In genomic region chr13:28657784-28658538, GRCh38 we compare ENCODE assay signal across 8 cellular contexts. TPM values are rescaled to one million over a fixed set of nuclear protein-coding genes. Genes with fewer than 3 reads are reported as not detected.
DNase-seq lines count a peak whose midpoint lies in the region; ATAC-seq and TF ChIP-seq lines count a peak whose summit lies in the region.

No MANE protein-coding gene starts in this region.

- H3K27ac Mint-ChIP-seq in CD4-positive, CD25-positive, alpha-beta regulatory T cell: peak overlapping the region; percentile 97 to 99 (median 98)
- peak overlapping the region; percentile 99 for H3K27ac Mint-ChIP-seq in activated CD8-positive, alpha-beta T cell treated with anti-CD3 and anti-CD28 coated beads for 36 hours

- no peaks in the 10 kb centered on the region for H3K27me3 ChIP-seq in CD4-positive, CD25-positive, alpha-beta regulatory T cell (ENCODE audit: control insufficient read depth, insufficient read depth, low read length)
- H3K27me3 ChIP-seq in HUES64 (ENCODE audit: insufficient read depth, low read length): no peaks in the 10 kb centered on the region
- no peaks in the 10 kb centered on the region for H3K27me3 ChIP-seq in heart right ventricle

- POLR2A ChIA-PET in activated CD8-positive, alpha-beta T cell treated with anti-CD3 and anti-CD28 coated beads for 36 hours (lab: Charles Lee): interaction anchor here (0.6 to 1.9 kb wide), 10 partner anchors 8 to 519 kb away, joined by 3 to 7 read pairs (median 3); partner anchors contain the start of gene PAN3

- no peaks in the 10 kb centered on the region for H3K9me3 Mint-ChIP-seq in CD4-positive, CD25-positive, alpha-beta regulatory T cell
- no peaks in the 10 kb centered on the region for H3K9me3 Mint-ChIP-seq in activated CD8-positive, alpha-beta T cell treated with anti-CD3 and anti-CD28 coated beads for 36 hours

- peak overlapping the region; percentile 97 to 100 (median 99) for H3K4me3 Mint-ChIP-seq in CD4-positive, CD25-positive, alpha-beta regulatory T cell
- peak overlapping the region; percentile 98 for H3K4me3 Mint-ChIP-seq in activated CD8-positive, alpha-beta T cell treated with anti-CD3 and anti-CD28 coated beads for 36 hours

- H3K9ac ChIP-seq in HUES64 (ENCODE audit: low read depth, low read length): peak overlapping the region; percentile 95

- ATAC-seq in CD4-positive, CD25-positive, alpha-beta regulatory T cell (ENCODE audit: low read depth in 2 of 2): no peak
- ATAC-seq in activated CD8-positive, alpha-beta T cell treated with anti-CD3 and anti-CD28 coated beads for 36 hours: no peak
- ATAC-seq in heart right ventricle: peak in 4 of 8 donors; percentile 2 to 32 (median 20)
- ATAC-seq in sciatic nerve: peak; percentile 23
- ATAC-seq in GM19455 (IDR thresholded peaks at IDR 0.05; ENCODE audit: unreplicated experiment): no peak
- ATAC-seq in HG03469 (IDR thresholded peaks at IDR 0.05; ENCODE audit: unreplicated experiment): no peak

- no peak for TF ChIP-seq CTCF in activated CD8-positive, alpha-beta T cell treated with anti-CD3 and anti-CD28 coated beads for 36 hours (IDR thresholded peaks at IDR 0.05)
- TF ChIP-seq CTCF in heart right ventricle (IDR thresholded peaks at IDR 0.05): peak in 6 of 9 donors; percentile 12 to 50 (median 29)

- intact Hi-C loops in activated CD8-positive, alpha-beta T cell treated with anti-CD3 and anti-CD28 coated beads for 36 hours (cut with micrococcal nuclease): no loop called here
- intact Hi-C loops in heart right ventricle (cut with DNase I) (loop anchor here in 4 of 10 donors (2.0 to 5.0 kb wide), 7 partner anchors 17 to 519 kb away; partner anchors contain the start of genes SLC46A3 (in 2 of the 4), FLT1 (in 1 of the 4) and PAN3 (in 1 of the 4)), sciatic nerve (cut with DNase I) (no loop called here)

- WGBS in HUES64: 48% methylated on average over 11 of the region's 12 CpGs
- 20 to 24% methylated on average over 12 of the region's 12 CpGs for WGBS in heart right ventricle, 2 donors

- H3K36me3 ChIP-seq in CD4-positive, CD25-positive, alpha-beta regulatory T cell (ENCODE audit: control insufficient read depth, insufficient read depth, low read length): peaks cover 13% of the 10 kb centered on the region
- H3K36me3 ChIP-seq in HUES64 (ENCODE audit: insufficient read depth, low read length): peaks cover 32% of the 10 kb centered on the region
- H3K36me3 ChIP-seq in heart right ventricle: peaks cover 0 to 28% (median 9%) of the 10 kb centered on the region in 9 donors

- H3K4me1 Mint-ChIP-seq in CD4-positive, CD25-positive, alpha-beta regulatory T cell: peaks cover 43 to 65% (median 57%) of the 10 kb centered on the region in 4 donors
- peaks cover 58% of the 10 kb centered on the region for H3K4me1 Mint-ChIP-seq in activated CD8-positive, alpha-beta T cell treated with anti-CD3 and anti-CD28 coated beads for 36 hours (ENCODE audit: low read depth)

- CTCF ChIA-PET in activated CD8-positive, alpha-beta T cell treated with anti-CD3 and anti-CD28 coated beads for 36 hours (lab: Charles Lee): interaction anchor here (0.8 to 1.4 kb wide), 2 partner anchors 17 to 519 kb away, joined by 3 read pairs; no protein-coding TSS in a partner anchor

- no peaks in the 10 kb centered on the region for H3K27me3 Mint-ChIP-seq in CD4-positive, CD25-positive, alpha-beta regulatory T cell
- H3K27me3 Mint-ChIP-seq in activated CD8-positive, alpha-beta T cell treated with anti-CD3 and anti-CD28 coated beads for 36 hours: no peaks in the 10 kb centered on the region

- no peaks in the 10 kb centered on the region for H3K9me3 ChIP-seq in CD4-positive, CD25-positive, alpha-beta regulatory T cell (ENCODE audit: control insufficient read depth in 2 of 2, low read length in 2 of 2)
- no peaks in the 10 kb centered on the region for H3K9me3 ChIP-seq in HUES64 (ENCODE audit: insufficient read depth, low read depth, low read length)
- no peaks in the 10 kb centered on the region for H3K9me3 ChIP-seq in heart right ventricle

- H3K4me1 ChIP-seq in CD4-positive, CD25-positive, alpha-beta regulatory T cell (ENCODE audit: control insufficient read depth, insufficient read depth, low read length, poor library complexity, severe bottlenecking): peaks cover 37% of the 10 kb centered on the region
- H3K4me1 ChIP-seq in HUES64 (ENCODE audit: insufficient read depth, low read length): peaks cover 24% of the 10 kb centered on the region
- peaks cover 11 to 69% (median 51%) of the 10 kb centered on the region in 9 donors for H3K4me1 ChIP-seq in heart right ventricle

- peak overlapping the region; percentile 99 for H3K4me3 ChIP-seq in CD4-positive, CD25-positive, alpha-beta regulatory T cell (ENCODE audit: low read depth, low read length)
- H3K4me3 ChIP-seq in HUES64 (ENCODE audit: low read length): peak overlapping the region; percentile 100
- peak overlapping the region; percentile 74 to 95 (median 89) for H3K4me3 ChIP-seq in heart right ventricle

- H3K36me3 Mint-ChIP-seq in CD4-positive, CD25-positive, alpha-beta regulatory T cell: peaks cover 12% of the 10 kb centered on the region
- H3K36me3 Mint-ChIP-seq in activated CD8-positive, alpha-beta T cell treated with anti-CD3 and anti-CD28 coated beads for 36 hours (ENCODE audit: low read depth): peaks cover 51% of the 10 kb centered on the region

- peak in 1 of 3 donors; percentile 41 for DNase-seq in CD4-positive, CD25-positive, alpha-beta regulatory T cell
- DNase-seq in activated CD8-positive, alpha-beta T cell treated with anti-CD3 and anti-CD28 coated beads for 36 hours: no peak
- DNase-seq in heart right ventricle (no peak), sciatic nerve (ENCODE audit: low spot score) (no peak), activated gamma-delta T cell treated with Interleukin-2 at 50 U/mL for 16 hours (no peak)

- H3K27ac ChIP-seq in CD4-positive, CD25-positive, alpha-beta regulatory T cell (ENCODE audit: insufficient read depth, low read length, poor library complexity, severe bottlenecking): peak overlapping the region; percentile 95
- H3K27ac ChIP-seq in HUES64 (ENCODE audit: low read depth, low read length) (no peak overlapping the region), heart right ventricle (peak overlapping the region; percentile 83 to 99 (median 98))

RNA-seq across cellular contexts. Expression of gene POMP, which starts 1.0 kb away (rescaled TPM):
- 27.3 TPM for total RNA-seq in CD4-positive, CD25-positive, alpha-beta regulatory T cell
- 100 to 1,000 TPM; 101 to 138 (median 120) TPM for polyA plus RNA-seq in CD4-positive, CD25-positive, alpha-beta regulatory T cell
- 127 TPM for polyA plus RNA-seq in HUES64 (2013, experiment 1 of 2)
- polyA plus RNA-seq in HUES64 (2013, experiment 2 of 2): 132 TPM
- total RNA-seq in activated CD8-positive, alpha-beta T cell treated with anti-CD3 and anti-CD28 coated beads for 36 hours: 100 to 1,000 TPM; 106 to 116 TPM
- 100 to 1,000 TPM in 7 of 10 donors, 10 to 100 TPM in 3; 91.7 to 120 (median 101) TPM for total RNA-seq in heart right ventricle
- polyA plus RNA-seq in heart right ventricle: 100 to 1,000 TPM in 1 of 2 donors, 10 to 100 TPM in 1; 69.1 to 134 TPM
- total RNA-seq in sciatic nerve: 49.2 TPM
